1 cellular context compared by ENCODE assay signal in the genomic region with DNA sequence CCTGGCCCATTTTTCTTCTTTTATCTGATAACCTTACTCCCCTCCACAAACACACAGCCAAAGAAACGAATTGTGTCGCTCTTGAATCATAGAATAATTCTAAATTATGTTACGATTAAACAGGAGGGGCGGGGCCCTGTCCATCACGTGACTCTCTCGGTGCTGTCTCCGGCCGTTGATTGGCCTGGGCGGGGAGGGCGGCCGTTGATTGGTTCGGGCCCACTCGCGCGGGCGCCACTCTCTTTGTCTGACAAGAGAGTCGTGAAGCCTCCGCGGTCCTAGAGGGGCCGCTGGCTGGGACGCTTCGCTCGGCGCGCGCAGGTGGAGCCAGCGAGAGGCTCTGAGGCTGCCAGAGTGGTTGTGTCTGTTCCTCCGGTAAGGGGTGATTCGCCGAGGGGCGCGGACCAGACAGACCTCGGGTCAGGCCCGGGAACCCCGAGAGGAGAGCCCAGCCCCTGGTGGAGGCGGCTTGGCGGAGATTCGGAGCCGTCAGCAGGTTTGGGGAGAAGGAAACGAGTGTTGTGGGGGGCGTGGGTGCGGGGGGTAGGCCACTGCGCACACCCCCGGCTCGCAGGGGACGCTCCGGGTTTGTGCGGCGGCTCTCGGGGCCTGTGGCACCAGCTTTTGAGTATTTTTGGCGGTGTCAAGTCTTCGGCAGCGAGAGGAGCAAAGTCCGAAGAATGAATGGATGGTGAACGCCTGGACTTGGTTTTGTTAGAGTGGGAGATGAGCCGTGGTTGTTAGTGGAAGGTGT.
TF ChIP-seq lines count a peak whose summit lies in the region.

A gene (plus strand): TSS at position 330 of the 754 bp plus-strand sequence. CDS start 3,567 bp downstream, outside the sequence.

TF ChIP-seq in WTC11, 78 proteins besides CTCF, POLR2A, EP300 and RAD21 (continued from another document and continues in another):
- TF ChIP-seq, protein P1, sequence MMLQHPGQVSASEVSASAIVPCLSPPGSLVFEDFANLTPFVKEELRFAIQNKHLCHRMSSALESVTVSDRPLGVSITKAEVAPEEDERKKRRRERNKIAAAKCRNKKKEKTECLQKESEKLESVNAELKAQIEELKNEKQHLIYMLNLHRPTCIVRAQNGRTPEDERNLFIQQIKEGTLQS (CRISPR knock-in tag; conservative IDR thresholded peaks at IDR 0.05) = no peak
- TF ChIP-seq, protein P2, sequence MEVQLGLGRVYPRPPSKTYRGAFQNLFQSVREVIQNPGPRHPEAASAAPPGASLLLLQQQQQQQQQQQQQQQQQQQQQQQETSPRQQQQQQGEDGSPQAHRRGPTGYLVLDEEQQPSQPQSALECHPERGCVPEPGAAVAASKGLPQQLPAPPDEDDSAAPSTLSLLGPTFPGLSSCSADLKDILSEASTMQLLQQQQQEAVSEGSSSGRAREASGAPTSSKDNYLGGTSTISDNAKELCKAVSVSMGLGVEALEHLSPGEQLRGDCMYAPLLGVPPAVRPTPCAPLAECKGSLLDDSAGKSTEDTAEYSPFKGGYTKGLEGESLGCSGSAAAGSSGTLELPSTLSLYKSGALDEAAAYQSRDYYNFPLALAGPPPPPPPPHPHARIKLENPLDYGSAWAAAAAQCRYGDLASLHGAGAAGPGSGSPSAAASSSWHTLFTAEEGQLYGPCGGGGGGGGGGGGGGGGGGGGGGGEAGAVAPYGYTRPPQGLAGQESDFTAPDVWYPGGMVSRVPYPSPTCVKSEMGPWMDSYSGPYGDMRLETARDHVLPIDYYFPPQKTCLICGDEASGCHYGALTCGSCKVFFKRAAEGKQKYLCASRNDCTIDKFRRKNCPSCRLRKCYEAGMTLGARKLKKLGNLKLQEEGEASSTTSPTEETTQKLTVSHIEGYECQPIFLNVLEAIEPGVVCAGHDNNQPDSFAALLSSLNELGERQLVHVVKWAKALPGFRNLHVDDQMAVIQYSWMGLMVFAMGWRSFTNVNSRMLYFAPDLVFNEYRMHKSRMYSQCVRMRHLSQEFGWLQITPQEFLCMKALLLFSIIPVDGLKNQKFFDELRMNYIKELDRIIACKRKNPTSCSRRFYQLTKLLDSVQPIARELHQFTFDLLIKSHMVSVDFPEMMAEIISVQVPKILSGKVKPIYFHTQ (CRISPR knock-in tag; IDR thresholded peaks at IDR 0.05) = no peak
- TF ChIP-seq NFE2L1 (CRISPR knock-in tag; IDR thresholded peaks at IDR 0.05) (no peak), ZNF263 (CRISPR knock-in tag; IDR thresholded peaks at IDR 0.05; ENCODE audit: low read depth) (no peak), SMAD3 (CRISPR knock-in tag; IDR thresholded peaks at IDR 0.05; ENCODE audit: borderline replicate concordance) (no peak), SP1 (CRISPR knock-in tag; conservative IDR thresholded peaks at IDR 0.05) (peak; percentile 77), ZNF396 (CRISPR knock-in tag; IDR thresholded peaks at IDR 0.05; ENCODE audit: borderline replicate concordance) (no peak), MXD4 (CRISPR knock-in tag; IDR thresholded peaks at IDR 0.05; ENCODE audit: borderline replicate concordance) (no peak), CREB1 (CRISPR knock-in tag; IDR thresholded peaks at IDR 0.05) (no peak), GRHL2 (CRISPR knock-in tag; IDR thresholded peaks at IDR 0.05; ENCODE audit: insufficient replicate concordance, severe bottlenecking) (no peak), ZNF416 (CRISPR knock-in tag; IDR thresholded peaks at IDR 0.05) (no peak), ATF1 (CRISPR knock-in tag; IDR thresholded peaks at IDR 0.05) (no peak), NR1H2 (CRISPR knock-in tag; IDR thresholded peaks at IDR 0.05) (no peak), ZNF423 (CRISPR knock-in tag; IDR thresholded peaks at IDR 0.05) (no peak), ELF4 (CRISPR knock-in tag; IDR thresholded peaks at IDR 0.05; ENCODE audit: low read depth) (no peak), SOX15 (CRISPR knock-in tag; IDR thresholded peaks at IDR 0.05) (no peak), ZNF671 (CRISPR knock-in tag; IDR thresholded peaks at IDR 0.05) (no peak)
- TF ChIP-seq, protein P3, sequence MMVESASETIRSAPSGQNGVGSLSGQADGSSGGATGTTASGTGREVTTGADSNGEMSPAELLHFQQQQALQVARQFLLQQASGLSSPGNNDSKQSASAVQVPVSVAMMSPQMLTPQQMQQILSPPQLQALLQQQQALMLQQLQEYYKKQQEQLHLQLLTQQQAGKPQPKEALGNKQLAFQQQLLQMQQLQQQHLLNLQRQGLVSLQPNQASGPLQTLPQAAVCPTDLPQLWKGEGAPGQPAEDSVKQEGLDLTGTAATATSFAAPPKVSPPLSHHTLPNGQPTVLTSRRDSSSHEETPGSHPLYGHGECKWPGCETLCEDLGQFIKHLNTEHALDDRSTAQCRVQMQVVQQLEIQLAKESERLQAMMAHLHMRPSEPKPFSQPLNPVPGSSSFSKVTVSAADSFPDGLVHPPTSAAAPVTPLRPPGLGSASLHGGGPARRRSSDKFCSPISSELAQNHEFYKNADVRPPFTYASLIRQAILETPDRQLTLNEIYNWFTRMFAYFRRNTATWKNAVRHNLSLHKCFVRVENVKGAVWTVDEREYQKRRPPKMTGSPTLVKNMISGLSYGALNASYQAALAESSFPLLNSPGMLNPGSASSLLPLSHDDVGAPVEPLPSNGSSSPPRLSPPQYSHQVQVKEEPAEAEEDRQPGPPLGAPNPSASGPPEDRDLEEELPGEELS (CRISPR knock-in tag; IDR thresholded peaks at IDR 0.05) = no peak
- TF ChIP-seq, protein P4, sequence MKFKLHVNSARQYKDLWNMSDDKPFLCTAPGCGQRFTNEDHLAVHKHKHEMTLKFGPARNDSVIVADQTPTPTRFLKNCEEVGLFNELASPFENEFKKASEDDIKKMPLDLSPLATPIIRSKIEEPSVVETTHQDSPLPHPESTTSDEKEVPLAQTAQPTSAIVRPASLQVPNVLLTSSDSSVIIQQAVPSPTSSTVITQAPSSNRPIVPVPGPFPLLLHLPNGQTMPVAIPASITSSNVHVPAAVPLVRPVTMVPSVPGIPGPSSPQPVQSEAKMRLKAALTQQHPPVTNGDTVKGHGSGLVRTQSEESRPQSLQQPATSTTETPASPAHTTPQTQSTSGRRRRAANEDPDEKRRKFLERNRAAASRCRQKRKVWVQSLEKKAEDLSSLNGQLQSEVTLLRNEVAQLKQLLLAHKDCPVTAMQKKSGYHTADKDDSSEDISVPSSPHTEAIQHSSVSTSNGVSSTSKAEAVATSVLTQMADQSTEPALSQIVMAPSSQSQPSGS (CRISPR knock-in tag; IDR thresholded peaks at IDR 0.05; ENCODE audit: borderline replicate concordance, low read depth) = no peak
- TF ChIP-seq, protein P5, sequence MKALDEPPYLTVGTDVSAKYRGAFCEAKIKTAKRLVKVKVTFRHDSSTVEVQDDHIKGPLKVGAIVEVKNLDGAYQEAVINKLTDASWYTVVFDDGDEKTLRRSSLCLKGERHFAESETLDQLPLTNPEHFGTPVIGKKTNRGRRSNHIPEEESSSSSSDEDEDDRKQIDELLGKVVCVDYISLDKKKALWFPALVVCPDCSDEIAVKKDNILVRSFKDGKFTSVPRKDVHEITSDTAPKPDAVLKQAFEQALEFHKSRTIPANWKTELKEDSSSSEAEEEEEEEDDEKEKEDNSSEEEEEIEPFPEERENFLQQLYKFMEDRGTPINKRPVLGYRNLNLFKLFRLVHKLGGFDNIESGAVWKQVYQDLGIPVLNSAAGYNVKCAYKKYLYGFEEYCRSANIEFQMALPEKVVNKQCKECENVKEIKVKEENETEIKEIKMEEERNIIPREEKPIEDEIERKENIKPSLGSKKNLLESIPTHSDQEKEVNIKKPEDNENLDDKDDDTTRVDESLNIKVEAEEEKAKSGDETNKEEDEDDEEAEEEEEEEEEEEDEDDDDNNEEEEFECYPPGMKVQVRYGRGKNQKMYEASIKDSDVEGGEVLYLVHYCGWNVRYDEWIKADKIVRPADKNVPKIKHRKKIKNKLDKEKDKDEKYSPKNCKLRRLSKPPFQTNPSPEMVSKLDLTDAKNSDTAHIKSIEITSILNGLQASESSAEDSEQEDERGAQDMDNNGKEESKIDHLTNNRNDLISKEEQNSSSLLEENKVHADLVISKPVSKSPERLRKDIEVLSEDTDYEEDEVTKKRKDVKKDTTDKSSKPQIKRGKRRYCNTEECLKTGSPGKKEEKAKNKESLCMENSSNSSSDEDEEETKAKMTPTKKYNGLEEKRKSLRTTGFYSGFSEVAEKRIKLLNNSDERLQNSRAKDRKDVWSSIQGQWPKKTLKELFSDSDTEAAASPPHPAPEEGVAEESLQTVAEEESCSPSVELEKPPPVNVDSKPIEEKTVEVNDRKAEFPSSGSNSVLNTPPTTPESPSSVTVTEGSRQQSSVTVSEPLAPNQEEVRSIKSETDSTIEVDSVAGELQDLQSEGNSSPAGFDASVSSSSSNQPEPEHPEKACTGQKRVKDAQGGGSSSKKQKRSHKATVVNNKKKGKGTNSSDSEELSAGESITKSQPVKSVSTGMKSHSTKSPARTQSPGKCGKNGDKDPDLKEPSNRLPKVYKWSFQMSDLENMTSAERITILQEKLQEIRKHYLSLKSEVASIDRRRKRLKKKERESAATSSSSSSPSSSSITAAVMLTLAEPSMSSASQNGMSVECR (CRISPR knock-in tag; IDR thresholded peaks at IDR 0.05; ENCODE audit: borderline replicate concordance) = peak; percentile 86; the same call in 1 of the 2 replicates
- TF ChIP-seq, protein P6, sequence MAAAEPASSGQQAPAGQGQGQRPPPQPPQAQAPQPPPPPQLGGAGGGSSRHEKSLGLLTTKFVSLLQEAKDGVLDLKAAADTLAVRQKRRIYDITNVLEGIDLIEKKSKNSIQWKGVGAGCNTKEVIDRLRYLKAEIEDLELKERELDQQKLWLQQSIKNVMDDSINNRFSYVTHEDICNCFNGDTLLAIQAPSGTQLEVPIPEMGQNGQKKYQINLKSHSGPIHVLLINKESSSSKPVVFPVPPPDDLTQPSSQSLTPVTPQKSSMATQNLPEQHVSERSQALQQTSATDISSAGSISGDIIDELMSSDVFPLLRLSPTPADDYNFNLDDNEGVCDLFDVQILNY (CRISPR knock-in tag; IDR thresholded peaks at IDR 0.05) = peak; percentile 51; the same call in 1 of the 2 replicates
- TF ChIP-seq, protein P7, sequence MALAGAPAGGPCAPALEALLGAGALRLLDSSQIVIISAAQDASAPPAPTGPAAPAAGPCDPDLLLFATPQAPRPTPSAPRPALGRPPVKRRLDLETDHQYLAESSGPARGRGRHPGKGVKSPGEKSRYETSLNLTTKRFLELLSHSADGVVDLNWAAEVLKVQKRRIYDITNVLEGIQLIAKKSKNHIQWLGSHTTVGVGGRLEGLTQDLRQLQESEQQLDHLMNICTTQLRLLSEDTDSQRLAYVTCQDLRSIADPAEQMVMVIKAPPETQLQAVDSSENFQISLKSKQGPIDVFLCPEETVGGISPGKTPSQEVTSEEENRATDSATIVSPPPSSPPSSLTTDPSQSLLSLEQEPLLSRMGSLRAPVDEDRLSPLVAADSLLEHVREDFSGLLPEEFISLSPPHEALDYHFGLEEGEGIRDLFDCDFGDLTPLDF (CRISPR knock-in tag; IDR thresholded peaks at IDR 0.05) = no peak
- TF ChIP-seq, protein P8, sequence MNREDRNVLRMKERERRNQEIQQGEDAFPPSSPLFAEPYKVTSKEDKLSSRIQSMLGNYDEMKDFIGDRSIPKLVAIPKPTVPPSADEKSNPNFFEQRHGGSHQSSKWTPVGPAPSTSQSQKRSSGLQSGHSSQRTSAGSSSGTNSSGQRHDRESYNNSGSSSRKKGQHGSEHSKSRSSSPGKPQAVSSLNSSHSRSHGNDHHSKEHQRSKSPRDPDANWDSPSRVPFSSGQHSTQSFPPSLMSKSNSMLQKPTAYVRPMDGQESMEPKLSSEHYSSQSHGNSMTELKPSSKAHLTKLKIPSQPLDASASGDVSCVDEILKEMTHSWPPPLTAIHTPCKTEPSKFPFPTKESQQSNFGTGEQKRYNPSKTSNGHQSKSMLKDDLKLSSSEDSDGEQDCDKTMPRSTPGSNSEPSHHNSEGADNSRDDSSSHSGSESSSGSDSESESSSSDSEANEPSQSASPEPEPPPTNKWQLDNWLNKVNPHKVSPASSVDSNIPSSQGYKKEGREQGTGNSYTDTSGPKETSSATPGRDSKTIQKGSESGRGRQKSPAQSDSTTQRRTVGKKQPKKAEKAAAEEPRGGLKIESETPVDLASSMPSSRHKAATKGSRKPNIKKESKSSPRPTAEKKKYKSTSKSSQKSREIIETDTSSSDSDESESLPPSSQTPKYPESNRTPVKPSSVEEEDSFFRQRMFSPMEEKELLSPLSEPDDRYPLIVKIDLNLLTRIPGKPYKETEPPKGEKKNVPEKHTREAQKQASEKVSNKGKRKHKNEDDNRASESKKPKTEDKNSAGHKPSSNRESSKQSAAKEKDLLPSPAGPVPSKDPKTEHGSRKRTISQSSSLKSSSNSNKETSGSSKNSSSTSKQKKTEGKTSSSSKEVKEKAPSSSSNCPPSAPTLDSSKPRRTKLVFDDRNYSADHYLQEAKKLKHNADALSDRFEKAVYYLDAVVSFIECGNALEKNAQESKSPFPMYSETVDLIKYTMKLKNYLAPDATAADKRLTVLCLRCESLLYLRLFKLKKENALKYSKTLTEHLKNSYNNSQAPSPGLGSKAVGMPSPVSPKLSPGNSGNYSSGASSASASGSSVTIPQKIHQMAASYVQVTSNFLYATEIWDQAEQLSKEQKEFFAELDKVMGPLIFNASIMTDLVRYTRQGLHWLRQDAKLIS (CRISPR knock-in tag; IDR thresholded peaks at IDR 0.05; ENCODE audit: borderline replicate concordance) = no peak
- TF ChIP-seq, protein P9, sequence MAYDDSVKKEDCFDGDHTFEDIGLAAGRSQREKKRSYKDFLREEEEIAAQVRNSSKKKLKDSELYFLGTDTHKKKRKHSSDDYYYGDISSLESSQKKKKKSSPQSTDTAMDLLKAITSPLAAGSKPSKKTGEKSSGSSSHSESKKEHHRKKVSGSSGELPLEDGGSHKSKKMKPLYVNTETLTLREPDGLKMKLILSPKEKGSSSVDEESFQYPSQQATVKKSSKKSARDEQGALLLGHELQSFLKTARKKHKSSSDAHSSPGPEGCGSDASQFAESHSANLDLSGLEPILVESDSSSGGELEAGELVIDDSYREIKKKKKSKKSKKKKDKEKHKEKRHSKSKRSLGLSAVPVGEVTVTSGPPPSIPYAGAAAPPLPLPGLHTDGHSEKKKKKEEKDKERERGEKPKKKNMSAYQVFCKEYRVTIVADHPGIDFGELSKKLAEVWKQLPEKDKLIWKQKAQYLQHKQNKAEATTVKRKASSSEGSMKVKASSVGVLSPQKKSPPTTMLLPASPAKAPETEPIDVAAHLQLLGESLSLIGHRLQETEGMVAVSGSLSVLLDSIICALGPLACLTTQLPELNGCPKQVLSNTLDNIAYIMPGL (CRISPR knock-in tag; IDR thresholded peaks at IDR 0.05) = 0 out of 2 replicates have a peak, but pooled peaks have one; percentile 30
- TF ChIP-seq, protein P10, sequence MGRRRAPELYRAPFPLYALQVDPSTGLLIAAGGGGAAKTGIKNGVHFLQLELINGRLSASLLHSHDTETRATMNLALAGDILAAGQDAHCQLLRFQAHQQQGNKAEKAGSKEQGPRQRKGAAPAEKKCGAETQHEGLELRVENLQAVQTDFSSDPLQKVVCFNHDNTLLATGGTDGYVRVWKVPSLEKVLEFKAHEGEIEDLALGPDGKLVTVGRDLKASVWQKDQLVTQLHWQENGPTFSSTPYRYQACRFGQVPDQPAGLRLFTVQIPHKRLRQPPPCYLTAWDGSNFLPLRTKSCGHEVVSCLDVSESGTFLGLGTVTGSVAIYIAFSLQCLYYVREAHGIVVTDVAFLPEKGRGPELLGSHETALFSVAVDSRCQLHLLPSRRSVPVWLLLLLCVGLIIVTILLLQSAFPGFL (CRISPR knock-in tag; IDR thresholded peaks at IDR 0.05; ENCODE audit: borderline replicate concordance) = no peak
- TF ChIP-seq, protein P11, sequence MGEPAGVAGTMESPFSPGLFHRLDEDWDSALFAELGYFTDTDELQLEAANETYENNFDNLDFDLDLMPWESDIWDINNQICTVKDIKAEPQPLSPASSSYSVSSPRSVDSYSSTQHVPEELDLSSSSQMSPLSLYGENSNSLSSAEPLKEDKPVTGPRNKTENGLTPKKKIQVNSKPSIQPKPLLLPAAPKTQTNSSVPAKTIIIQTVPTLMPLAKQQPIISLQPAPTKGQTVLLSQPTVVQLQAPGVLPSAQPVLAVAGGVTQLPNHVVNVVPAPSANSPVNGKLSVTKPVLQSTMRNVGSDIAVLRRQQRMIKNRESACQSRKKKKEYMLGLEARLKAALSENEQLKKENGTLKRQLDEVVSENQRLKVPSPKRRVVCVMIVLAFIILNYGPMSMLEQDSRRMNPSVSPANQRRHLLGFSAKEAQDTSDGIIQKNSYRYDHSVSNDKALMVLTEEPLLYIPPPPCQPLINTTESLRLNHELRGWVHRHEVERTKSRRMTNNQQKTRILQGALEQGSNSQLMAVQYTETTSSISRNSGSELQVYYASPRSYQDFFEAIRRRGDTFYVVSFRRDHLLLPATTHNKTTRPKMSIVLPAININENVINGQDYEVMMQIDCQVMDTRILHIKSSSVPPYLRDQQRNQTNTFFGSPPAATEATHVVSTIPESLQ (CRISPR knock-in tag; IDR thresholded peaks at IDR 0.05) = no peak
